ENCODE assay signal across 19 cellular contexts in the genomic region with DNA sequence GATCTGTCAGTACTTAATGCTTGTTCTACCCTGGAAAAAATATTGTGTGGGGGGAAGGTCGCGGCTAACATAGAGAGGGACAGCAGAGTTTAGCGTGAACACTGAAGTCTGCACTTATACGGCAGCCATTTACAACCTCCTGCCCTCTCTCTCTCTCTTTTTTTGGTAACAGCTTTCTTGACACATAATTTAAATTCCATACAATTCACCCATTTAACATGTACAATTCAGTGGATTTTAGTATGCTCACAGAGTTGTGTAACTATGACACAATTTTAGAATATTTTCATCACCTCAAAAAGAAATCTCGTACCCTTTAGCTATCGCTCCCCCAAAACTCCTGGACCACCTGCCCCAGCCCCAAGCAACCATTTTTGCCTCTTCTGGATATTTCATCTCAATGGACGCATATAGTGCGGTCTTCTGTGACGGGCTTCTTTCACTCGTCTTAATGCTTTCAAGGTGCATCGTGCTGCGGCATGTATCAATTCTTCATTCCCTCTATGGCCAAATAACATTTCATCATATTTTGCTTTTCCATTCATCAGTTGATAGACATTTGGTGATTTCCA.
DNase-seq lines count a peak whose midpoint lies in the region; ATAC-seq, FAIRE-seq and TF ChIP-seq lines count a peak whose summit lies in the region.
"Had no signal": no experiment of that assay in that cellular context is flagged by ENCODE, and none has a peak within 500 bp of the region (broad histone marks: within the 10 kb centered on the region; RNA-seq: fewer than 3 reads in every experiment).

No MANE protein-coding gene starts in this region.

- H3K27me3 ChIP-seq in astrocyte (ENCODE audit: insufficient read depth, low read length), result no peaks in the 10 kb centered on the region
- H3K27me3 ChIP-seq: heart right ventricle, uterus had no signal

- no peaks in the 10 kb centered on the region for H3K36me3 ChIP-seq in astrocyte (ENCODE audit: insufficient read depth, low read length)
- H3K36me3 ChIP-seq: heart right ventricle, lower lobe of right lung, uterus had no signal

- no peak overlapping the region for H3K9ac ChIP-seq in astrocyte (ENCODE audit: low read length)
- H3K9ac ChIP-seq: SK-N-SH had no signal

- no peaks in the 10 kb centered on the region for H3K79me2 ChIP-seq in astrocyte (ENCODE audit: insufficient read depth, low read length)

- H3K9me3 Mint-ChIP-seq in stimulated activated naive CD8-positive, alpha-beta T cell treated with anti-CD3 and anti-CD28 coated beads, Interleukin-15, Interleukin-2, amounts not matched to agents 100 ng/mL and 50 ng/mL, for 24 hours, result no peaks in the 10 kb centered on the region
- H3K9me3 Mint-ChIP-seq in astrocyte (ENCODE audit: unreplicated experiment), result peaks cover 3% of the 10 kb centered on the region
- H3K9me3 Mint-ChIP-seq: naive thymus-derived CD8-positive, alpha-beta T cell had no signal

- no peak overlapping the region for H3K27ac ChIP-seq in astrocyte (ENCODE audit: low read depth, low read length)
- H3K27ac ChIP-seq: heart right ventricle, lower lobe of right lung, uterus had no signal

- H3K4me1 ChIP-seq in astrocyte (ENCODE audit: insufficient read depth, low read length), result peaks cover 29% of the 10 kb centered on the region
- H3K4me1 ChIP-seq: lower lobe of right lung, uterus had no signal

- no peak for DNase-seq in stimulated activated naive CD8-positive, alpha-beta T cell treated with anti-CD3 and anti-CD28 coated beads, Interleukin-15, Interleukin-2, amounts not matched to agents 100 U/mL and 50 U/mL, for 24 hours
- no peak for DNase-seq in astrocyte (ENCODE audit: low read depth)
- no peak for DNase-seq in NCI-H345 treated with DMSO at 0.1 percent for 48 hours (lab: John Stamatoyannopoulos, UW; ENCODE audit: unreplicated experiment)
- DNase-seq in NCI-H446 (lab: John Stamatoyannopoulos, UW), result no peak
- DNase-seq in COR-L47 (lab: John Stamatoyannopoulos, UW), result no peak
- DNase-seq in COLO668 (lab: John Stamatoyannopoulos, UW; ENCODE audit: unreplicated experiment), result no peak
- DNase-seq: heart right ventricle; lower lobe of right lung; naive thymus-derived CD8-positive, alpha-beta T cell; NCI-H1417 treated with DMSO at 0.1 percent for 48 hours; NCI-H2171; posterior cingulate gyrus; SK-N-SH; substantia nigra; uterus had no signal

- no peaks in the 10 kb centered on the region for H4K20me1 ChIP-seq in astrocyte (ENCODE audit: insufficient read depth, low read length)

- no peak overlapping the region for H3K4me3 ChIP-seq in astrocyte (ENCODE audit: insufficient read depth, low read depth, low read length)
- H3K4me3 ChIP-seq: heart right ventricle, lower lobe of right lung, uterus had no signal

- H3K27ac Mint-ChIP-seq in stimulated activated naive CD8-positive, alpha-beta T cell treated with anti-CD3 and anti-CD28 coated beads, Interleukin-15, Interleukin-2, amounts not matched to agents 100 ng/mL and 50 ng/mL, for 24 hours, result peak overlapping the region; percentile 97
- no peak overlapping the region for H3K27ac Mint-ChIP-seq in astrocyte (ENCODE audit: unreplicated experiment)

- peak overlapping the region; percentile 66 for H3K4me3 Mint-ChIP-seq in stimulated activated naive CD8-positive, alpha-beta T cell treated with anti-CD3 and anti-CD28 coated beads, Interleukin-15, Interleukin-2, amounts not matched to agents 100 ng/mL and 50 ng/mL, for 24 hours
- no peak overlapping the region for H3K4me3 Mint-ChIP-seq in astrocyte (ENCODE audit: unreplicated experiment)

- H3K4me2 ChIP-seq in astrocyte (ENCODE audit: low read length), result peak overlapping the region; percentile 32

- no peak for FAIRE-seq in astrocyte (lab: Jason Lieb, UNC)
- FAIRE-seq: colon had no signal

- peaks cover 48% of the 10 kb centered on the region for H3K4me1 Mint-ChIP-seq in stimulated activated naive CD8-positive, alpha-beta T cell treated with anti-CD3 and anti-CD28 coated beads, Interleukin-15, Interleukin-2, amounts not matched to agents 100 ng/mL and 50 ng/mL, for 24 hours (ENCODE audit: low read depth)
- peaks cover 11% of the 10 kb centered on the region for H3K4me1 Mint-ChIP-seq in astrocyte (ENCODE audit: low read depth, unreplicated experiment)

- no peaks in the 10 kb centered on the region for H3K27me3 Mint-ChIP-seq in stimulated activated naive CD8-positive, alpha-beta T cell treated with anti-CD3 and anti-CD28 coated beads, Interleukin-15, Interleukin-2, amounts not matched to agents 100 ng/mL and 50 ng/mL, for 24 hours
- no peaks in the 10 kb centered on the region for H3K27me3 Mint-ChIP-seq in astrocyte (ENCODE audit: low read depth, unreplicated experiment)
- H3K27me3 Mint-ChIP-seq: naive thymus-derived CD8-positive, alpha-beta T cell had no signal

- TF ChIP-seq CTCF in astrocyte (IDR thresholded peaks at IDR 0.05; ENCODE audit: insufficient read depth, low read depth, low read length), result no peak

- H2AFZ ChIP-seq in astrocyte (ENCODE audit: low read depth, low read length), result no peak overlapping the region

- ATAC-seq in stimulated activated naive CD8-positive, alpha-beta T cell treated with anti-CD3 and anti-CD28 coated beads, Interleukin-15, Interleukin-2, amounts not matched to agents 100 U/mL and 50 U/mL, for 24 hours, result no peak
- peak; percentile 20 for ATAC-seq in HG02943 (IDR thresholded peaks at IDR 0.05; ENCODE audit: low read depth, unreplicated experiment)
- ATAC-seq: heart right ventricle, lower lobe of right lung, Panc1 had no signal

- H3K36me3 Mint-ChIP-seq in stimulated activated naive CD8-positive, alpha-beta T cell treated with anti-CD3 and anti-CD28 coated beads, Interleukin-15, Interleukin-2, amounts not matched to agents 100 ng/mL and 50 ng/mL, for 24 hours (ENCODE audit: low read depth), result peaks cover 11% of the 10 kb centered on the region
- H3K36me3 Mint-ChIP-seq in astrocyte (ENCODE audit: low read depth, unreplicated experiment), result peaks cover 5% of the 10 kb centered on the region

- no peaks in the 10 kb centered on the region for H3K9me3 ChIP-seq in astrocyte (ENCODE audit: insufficient read depth, low read depth, low read length)
- H3K9me3 ChIP-seq: heart right ventricle, lower lobe of right lung, SK-N-SH, uterus had no signal
